In genomic region chr2:26000561-26001211, GRCh38 we compare ENCODE assay signal across 14 cellular contexts. TPM values are rescaled to one million over a fixed set of nuclear protein-coding genes. Genes with fewer than 3 reads are reported as not detected.
DNase-seq lines count a peak whose midpoint lies in the region; ATAC-seq, FAIRE-seq and TF ChIP-seq lines count a peak whose summit lies in the region.
"Had no signal": no experiment of that assay in that cellular context is flagged by ENCODE, and none has a peak within 500 bp of the region (broad histone marks: within the 10 kb centered on the region; RNA-seq: fewer than 3 reads in every experiment).

No MANE protein-coding gene starts in this region.

- no peak for TF ChIP-seq POLR2A in adrenal gland (IDR thresholded peaks at IDR 0.05)
- peak in 1 of 2 experiments; percentile 33; a peak in 1 of 4 replicates for TF ChIP-seq POLR2A in HepG2 (IDR thresholded peaks at IDR 0.05; ENCODE audit: insufficient read depth in 1 of 2, low read depth in 2 of 2, low read length in 2 of 2)
- no peak for TF ChIP-seq POLR2A in suprapubic skin (IDR thresholded peaks at IDR 0.05)

- no peaks in the 10 kb centered on the region for H4K20me1 ChIP-seq in HepG2 (ENCODE audit: insufficient read depth, low read length)

- intact Hi-C loops in adrenal gland (cut with DNase I) (no loop called here), HepG2 (cut with micrococcal nuclease; ENCODE audit: unreplicated experiment) (no loop called here)

- TF ChIP-seq EP300 in HepG2 (IDR thresholded peaks at IDR 0.05; ENCODE audit: low read depth in 2 of 2, low read length in 2 of 2), result no peak
- TF ChIP-seq EP300 in HepG2 (CRISPR knock-in tag; IDR thresholded peaks at IDR 0.05; ENCODE audit: borderline replicate concordance), result no peak
- no peak for TF ChIP-seq EP300 in suprapubic skin (IDR thresholded peaks at IDR 0.05)

- no peak for FAIRE-seq in HepG2 (lab: Jason Lieb, UNC)
- FAIRE-seq: TTC549 had no signal

- no TSS peak for BruUV-seq in HepG2 (replicated peaks; lab: Mats Ljungman, UMichigan)

- peak overlapping the region in 3 of 5 donors; percentile 8 to 82 (median 67) for H3K27ac ChIP-seq in adrenal gland
- H3K27ac ChIP-seq in HepG2 (ENCODE audit: extremely low read length, insufficient read depth, low read length), result no peak overlapping the region
- peak overlapping the region; percentile 24 for H3K27ac ChIP-seq in suprapubic skin

- WGBS in adrenal gland, 4 donors, result 40 to 63% (median 57%) methylated on average over 7 of the region's 7 CpGs
- WGBS in HepG2 (ENCODE audit: low lambda C conversion rate), result 5% methylated on average over 7 of the region's 7 CpGs
- WGBS in suprapubic skin, result 62% methylated on average over 7 of the region's 7 CpGs

- peak overlapping the region; percentile 41 for H3K4me2 ChIP-seq in HepG2 (ENCODE audit: low read depth, low read length)

- H3K36me3 ChIP-seq in adrenal gland (replicated peaks in 1 of 2) (no peaks in the 10 kb centered on the region), HepG2 (replicated peaks in 1 of 2; ENCODE audit: control insufficient read depth in 1 of 2, insufficient read depth in 2 of 2, low read length in 2 of 2) (no peaks in the 10 kb centered on the region), suprapubic skin (no peaks in the 10 kb centered on the region)

- peaks cover 14 to 37% of the 10 kb centered on the region in 2 donors for H3K4me1 ChIP-seq in adrenal gland (replicated peaks in 1 of 2)
- peaks cover 60% of the 10 kb centered on the region for H3K4me1 ChIP-seq in HepG2 (ENCODE audit: insufficient read depth, low read length)
- peaks cover 50% of the 10 kb centered on the region for H3K4me1 ChIP-seq in suprapubic skin

- in situ Hi-C loops in HepG2 (cut with HindIII; ENCODE audit: extremely low pct_ligation_motif_present, low pct_unique_long_range_greater_than_20kb), result no loop called here

- CTCF ChIA-PET in HepG2 (lab: Yijun Ruan, JAX; ENCODE audit: low intra/inter-chr PET ratio, low total read pairs), result no interaction called here

- no peak overlapping the region for H2AFZ ChIP-seq in HepG2 (ENCODE audit: low read length)

- H3K9ac ChIP-seq in HepG2 (ENCODE audit: insufficient read depth, low read depth, low read length), result no peak overlapping the region

- no peaks in the 10 kb centered on the region for H3K27me3 ChIP-seq in adrenal gland
- H3K27me3 ChIP-seq in HepG2 (ENCODE audit: control insufficient read depth in 1 of 2, insufficient read depth in 2 of 2, low read length in 2 of 2), result peaks cover 0 to 8% of the 10 kb centered on the region in 2 experiments; a peak in 3 of 5 replicates
- H3K27me3 ChIP-seq in suprapubic skin, result no peaks in the 10 kb centered on the region

- no peaks in the 10 kb centered on the region for H3K79me2 ChIP-seq in HepG2 (ENCODE audit: insufficient read depth, low read length)

- TF ChIP-seq RAD21 in HepG2 (CRISPR knock-in tag; IDR thresholded peaks at IDR 0.05), result no peak; the same call in 1 of the 2 replicates

- H3K9me3 ChIP-seq in adrenal gland (replicated peaks in 1 of 3) (no peaks in the 10 kb centered on the region), HepG2 (ENCODE audit: low read length) (no peaks in the 10 kb centered on the region), suprapubic skin (no peaks in the 10 kb centered on the region)

- TF ChIP-seq CTCF in adrenal gland (IDR thresholded peaks at IDR 0.05), result no peak
- TF ChIP-seq CTCF in HepG2 (CRISPR knock-in tag; IDR thresholded peaks at IDR 0.05), result no peak
- no peak for TF ChIP-seq CTCF in suprapubic skin (IDR thresholded peaks at IDR 0.05)

- POLR2A ChIA-PET in HepG2 (lab: Yijun Ruan, JAX), result interaction anchor here (1.3 to 2.5 kb wide), 2 partner anchors 11 to 16 kb away, joined by 4 to 15 read pairs; no protein-coding TSS in a partner anchor

- no peak overlapping the region for H3K4me3 ChIP-seq in adrenal gland
- no peak overlapping the region for H3K4me3 ChIP-seq in HepG2 (replicated peaks in 1 of 3; ENCODE audit: insufficient read depth in 1 of 3, low read depth in 2 of 3, low read length in 3 of 3)
- H3K4me3 ChIP-seq in suprapubic skin, result no peak overlapping the region

- DNase-seq in HT-29 (ENCODE audit: low spot score) (peak; percentile 62), adrenal gland (peak in 5 of 7 donors; percentile 31 to 75 (median 59)), HepG2 (ENCODE audit: low spot score) (peak; percentile 79), suprapubic skin (ENCODE audit: low spot score in 2 of 2) (no peak), DMS79 treated with DMSO at 0.1 percent for 48 hours (lab: John Stamatoyannopoulos, UW) (no peak), iPS-NIHi11 (ENCODE audit: low spot score) (no peak), NCI-H446 (lab: John Stamatoyannopoulos, UW) (no peak)
- DNase-seq: activated CD8-positive, alpha-beta memory T cell treated with anti-CD3 and anti-CD28 coated beads, Interleukin-2, amount 50 U/mL, for 48 hours; CD4-positive, alpha-beta T cell; effector memory CD4-positive, alpha-beta T cell; GOT3; NCI-H2081 had no signal

- ATAC-seq in HepG2, result peak; percentile 65
- no peak for ATAC-seq in HG03135 (IDR thresholded peaks at IDR 0.05; ENCODE audit: unreplicated experiment)

RNA-seq across cellular contexts. Expression of gene KIF3C, which starts 18.4 kb away (rescaled TPM):
- total RNA-seq in HT-29 (2014; rRNA removed; shearing (Covaris generic)), result 1.9 and 3.2 TPM in 2 replicates
- total RNA-seq in adrenal gland (10 to 100 TPM in 4 of 8 donors, 1 to 10 TPM in 4; 5.0 to 22.8 (median 10.0) TPM), HepG2 (2016; rRNA removed; fragmentation: Illumina TruSeq; extraction: Trizol) (3.4 and 3.6 TPM in 2 replicates), suprapubic skin (1 to 10 TPM; 3.2 to 5.8 (median 4.7) TPM)
- polyA plus RNA-seq in adrenal gland (10 to 100 TPM in 1 of 3 donors, 1 to 10 TPM in 2; 2.8 to 10.4 (median 6.4) TPM), HepG2 (2011; rRNA removed) (4.8 and 4.9 TPM in 2 replicates)
- 2.6 and 3.1 TPM in 2 replicates for total RNA-seq in HepG2 (2016; cell fraction: cytosol; rRNA removed; fragmentation: Illumina TruSeq; extraction: Trizol; ENCODE audit: low read depth)
- total RNA-seq in HepG2 (2016; cell fraction: insoluble cytoplasmic fraction; rRNA removed; fragmentation: Illumina TruSeq; extraction: Trizol), result 3.3 and 4.2 TPM in 2 replicates
- 6.0 and 7.0 TPM in 2 replicates for total RNA-seq in HepG2 (2016; cell fraction: membrane; rRNA removed; fragmentation: Illumina TruSeq; extraction: Trizol)
- total RNA-seq in HepG2 (2016; cell fraction: nucleus; rRNA removed; fragmentation: Illumina TruSeq; extraction: Trizol), result 3.7 TPM in 2 replicates
- polyA plus RNA-seq in HepG2 (2011; cell fraction: cytosol; rRNA removed), result 3.8 and 4.0 TPM in 2 replicates
- 3.6 and 4.6 TPM in 2 replicates for polyA plus RNA-seq in HepG2 (2011; cell fraction: nucleus; rRNA removed)
- 7.3 and 11.4 TPM in 2 replicates for polyA plus RNA-seq in HepG2 (2012)
- polyA plus RNA-seq in HepG2 (2016; cell fraction: cytosol; fragmentation: Illumina TruSeq; extraction: Trizol; ENCODE audit: low read depth), result 2.1 and 2.7 TPM in 2 replicates
- polyA plus RNA-seq in HepG2 (2016; cell fraction: insoluble cytoplasmic fraction; fragmentation: Illumina TruSeq; extraction: Trizol; ENCODE audit: low read depth), result 3.7 and 4.9 TPM in 2 replicates
- polyA plus RNA-seq in HepG2 (2016; cell fraction: membrane; fragmentation: Illumina TruSeq; extraction: Trizol; ENCODE audit: low read depth), result 6.1 and 6.3 TPM in 2 replicates
- polyA plus RNA-seq in HepG2 (2016; cell fraction: nucleus; fragmentation: Illumina TruSeq; extraction: Trizol; ENCODE audit: insufficient read depth, low read depth), result 4.6 and 4.7 TPM in 2 replicates
- 2.6 and 8.0 TPM in 2 replicates for polyA minus RNA-seq in HepG2 (2011; rRNA and poly(A)+ RNA removed; ENCODE audit: low replicate concordance)
- 3.7 and 5.7 TPM in 2 replicates for polyA minus RNA-seq in HepG2 (2011; cell fraction: cytosol; rRNA and poly(A)+ RNA removed)
- 5.5 and 7.8 TPM in 2 replicates for polyA minus RNA-seq in HepG2 (2011; cell fraction: nucleus; rRNA and poly(A)+ RNA removed)

RNA-seq across cellular contexts. Expression of gene RAB10, which starts 33.2 kb away (rescaled TPM):
- 118 and 135 TPM in 2 replicates for total RNA-seq in HT-29 (2014; rRNA removed; shearing (Covaris generic))
- total RNA-seq in adrenal gland (100 to 1,000 TPM in 7 of 8 donors, 10 to 100 TPM in 1; 96.3 to 258 (median 155) TPM), HepG2 (2016; rRNA removed; fragmentation: Illumina TruSeq; extraction: Trizol) (106 and 120 TPM in 2 replicates), suprapubic skin (100 to 1,000 TPM; 145 to 171 (median 165) TPM)
- polyA plus RNA-seq in adrenal gland (100 to 1,000 TPM in 1 of 3 donors, 10 to 100 TPM in 2; 31.8 to 369 (median 36.5) TPM), HepG2 (2011; rRNA removed) (39.0 and 48.2 TPM in 2 replicates)
- 19.3 and 24.2 TPM in 2 replicates for total RNA-seq in HepG2 (2016; cell fraction: cytosol; rRNA removed; fragmentation: Illumina TruSeq; extraction: Trizol; ENCODE audit: low read depth)
- 113 and 116 TPM in 2 replicates for total RNA-seq in HepG2 (2016; cell fraction: insoluble cytoplasmic fraction; rRNA removed; fragmentation: Illumina TruSeq; extraction: Trizol)
- 40.0 and 43.5 TPM in 2 replicates for total RNA-seq in HepG2 (2016; cell fraction: membrane; rRNA removed; fragmentation: Illumina TruSeq; extraction: Trizol)
- total RNA-seq in HepG2 (2016; cell fraction: nucleus; rRNA removed; fragmentation: Illumina TruSeq; extraction: Trizol), result 72.2 and 76.5 TPM in 2 replicates
- polyA plus RNA-seq in HepG2 (2011; cell fraction: cytosol; rRNA removed), result 33.3 and 40.9 TPM in 2 replicates
- polyA plus RNA-seq in HepG2 (2011; cell fraction: nucleus; rRNA removed), result 28.6 and 31.9 TPM in 2 replicates
- polyA plus RNA-seq in HepG2 (2012), result 98.5 and 102 TPM in 2 replicates
- 18.0 and 27.8 TPM in 2 replicates for polyA plus RNA-seq in HepG2 (2016; cell fraction: cytosol; fragmentation: Illumina TruSeq; extraction: Trizol; ENCODE audit: low read depth)
- polyA plus RNA-seq in HepG2 (2016; cell fraction: insoluble cytoplasmic fraction; fragmentation: Illumina TruSeq; extraction: Trizol; ENCODE audit: low read depth), result 113 and 118 TPM in 2 replicates
- 28.6 and 39.1 TPM in 2 replicates for polyA plus RNA-seq in HepG2 (2016; cell fraction: membrane; fragmentation: Illumina TruSeq; extraction: Trizol; ENCODE audit: low read depth)
- polyA plus RNA-seq in HepG2 (2016; cell fraction: nucleus; fragmentation: Illumina TruSeq; extraction: Trizol; ENCODE audit: insufficient read depth, low read depth), result 112 and 122 TPM in 2 replicates
- polyA minus RNA-seq in HepG2 (2011; rRNA and poly(A)+ RNA removed; ENCODE audit: low replicate concordance), result 42.7 and 61.6 TPM in 2 replicates
- 82.0 and 98.0 TPM in 2 replicates for polyA minus RNA-seq in HepG2 (2011; cell fraction: cytosol; rRNA and poly(A)+ RNA removed)
- 46.1 and 55.2 TPM in 2 replicates for polyA minus RNA-seq in HepG2 (2011; cell fraction: nucleus; rRNA and poly(A)+ RNA removed)

Comparison
In these comparisons a context has a peak if more than half of its experiments do, and no peak if none do; other contexts are left out.
1. DNase-seq: peak in HT-29 (single experiment), adrenal gland (5 of 7) and HepG2 (single experiment); none in suprapubic skin (0 of 2), DMS79 treated with DMSO at 0.1 percent for 48 hours (single experiment), iPS-NIHi11 (single experiment) and NCI-H446 (0 of 2).